In genomic region chr10:119859422-119860258, GRCh38 we compare ENCODE assay signal across 1 cellular context.
TF ChIP-seq lines count a peak whose summit lies in the region.

No MANE protein-coding gene starts in this region.

TF ChIP-seq in GM23338, 12 proteins besides CTCF, POLR2A, EP300 and RAD21 (continued from another document):
- TF ChIP-seq REST (IDR thresholded peaks at IDR 0.05; ENCODE audit: unreplicated experiment) (no peak), ZNF462 (CRISPR knock-in tag; IDR thresholded peaks at IDR 0.05) (no peak), ZNF331 (CRISPR knock-in tag; IDR thresholded peaks at IDR 0.05; ENCODE audit: low read depth) (no peak), STAT1 (IDR thresholded peaks at IDR 0.05; ENCODE audit: unreplicated experiment) (no peak)
